8 cellular contexts compared by ENCODE assay signal in genomic region chr17:45307290-45308015, GRCh38. TPM values are rescaled to one million over a fixed set of nuclear protein-coding genes. Genes with fewer than 3 reads are reported as not detected.
DNase-seq lines count a peak whose midpoint lies in the region; ATAC-seq and TF ChIP-seq lines count a peak whose summit lies in the region.

No MANE protein-coding gene starts in this region.

- H3K9me3 ChIP-seq in Panc1 (ENCODE audit: control insufficient read depth, insufficient read depth, low read depth, low read length) = no peaks in the 10 kb centered on the region
- H3K9me3 ChIP-seq in lung (ENCODE audit: control insufficient read depth in 2 of 2, insufficient read depth in 1 of 2, low read length in 1 of 2) = peaks cover 0 to 2% of the 10 kb centered on the region in 2 donors
- H3K9me3 ChIP-seq in thymus (ENCODE audit: control insufficient read depth) = no peaks in the 10 kb centered on the region

- BruUV-seq in Panc1 (replicated peaks; lab: Mats Ljungman, UMichigan) = TSS peak; percentile 1

- H3K36me3 ChIP-seq in Panc1 (ENCODE audit: control insufficient read depth, insufficient read depth, low read length) = peaks cover 9% of the 10 kb centered on the region; the same call in 1 of the 2 replicates
- H3K36me3 ChIP-seq in lung (ENCODE audit: control insufficient read depth in 2 of 2, insufficient read depth in 2 of 2, low read length in 2 of 2) = no peaks in the 10 kb centered on the region
- H3K36me3 ChIP-seq in thymus (ENCODE audit: control insufficient read depth, insufficient read depth) = peaks cover 11% of the 10 kb centered on the region

- H3K27me3 Mint-ChIP-seq in brain = no peaks in the 10 kb centered on the region

- peak overlapping the region in 3 of 5 experiments; percentile 53 to 66 (median 57) for H3K4me3 Mint-ChIP-seq in brain

- peak; percentile 31 for ATAC-seq in GM21390 (IDR thresholded peaks at IDR 0.05; ENCODE audit: unreplicated experiment)
- no peak; the same call in 1 of the 2 replicates for ATAC-seq in Panc1
- peak; percentile 24 for ATAC-seq in lung (ENCODE audit: insufficient read depth, low FRiP score)

- DNase-seq in Ammon's horn (ENCODE audit: low spot score) = peak; percentile 63
- DNase-seq in Panc1 (ENCODE audit: low read depth, low spot score) = no peak
- no peak for DNase-seq in lung (ENCODE audit: low spot score)
- DNase-seq in NCI-H524 (lab: John Stamatoyannopoulos, UW) = no peak
- no peak for DNase-seq in NCI-H526 treated with DMSO at 0.1 percent for 48 hours (lab: John Stamatoyannopoulos, UW)

- 0 out of 4 replicates have a peak overlapping the region, but pooled peaks of 1 of the 2 experiments have one; percentile 8 for H3K4me3 ChIP-seq in Panc1 (ENCODE audit: low read depth in 2 of 2, low read length in 2 of 2)
- H3K4me3 ChIP-seq in lung = no peak overlapping the region
- H3K4me3 ChIP-seq in thymus (ENCODE audit: low read length) = no peak overlapping the region

- H3K4me1 Mint-ChIP-seq in brain = peaks cover 59% of the 10 kb centered on the region

- H3K4me1 ChIP-seq in Panc1 (ENCODE audit: control insufficient read depth, insufficient read depth, low read length) = peaks cover 91% of the 10 kb centered on the region
- peaks cover 36 to 49% of the 10 kb centered on the region in 2 donors for H3K4me1 ChIP-seq in lung (ENCODE audit: control insufficient read depth in 2 of 2, insufficient read depth in 2 of 2, low read length in 2 of 2)
- peaks cover 26% of the 10 kb centered on the region for H3K4me1 ChIP-seq in thymus (ENCODE audit: control insufficient read depth, insufficient read depth, low read length)

- POLR2A ChIA-PET in Panc1 (lab: Charles Lee) = no interaction called here

- in situ Hi-C loops in Panc1 (cut with HindIII; ENCODE audit: low pct_unique_long_range_greater_than_20kb, low sequenced_read_pairs) = no loop called here

- H3K9me3 Mint-ChIP-seq in brain = no peaks in the 10 kb centered on the region

- peak overlapping the region in 4 of 5 experiments; percentile 73 to 96 (median 89) for H3K27ac Mint-ChIP-seq in brain

- peak overlapping the region; percentile 90 for H3K27ac ChIP-seq in Panc1 (ENCODE audit: low read length)
- H3K27ac ChIP-seq in lung (ENCODE audit: low read depth in 1 of 2, low read length in 1 of 2) = peak overlapping the region; percentile 54 to 65
- peak overlapping the region; percentile 82 for H3K27ac ChIP-seq in thymus (ENCODE audit: low read depth)

- 25 to 30% methylated on average over 9 of the region's 9 CpGs for WGBS in lung, 2 donors
- WGBS in thymus = 48% methylated on average over 9 of the region's 9 CpGs

- intact Hi-C loops in Panc1 (cut with micrococcal nuclease; ENCODE audit: unreplicated experiment) = no loop called here

- H3K27me3 ChIP-seq in Panc1 (ENCODE audit: control insufficient read depth, insufficient read depth, low read length) = no peaks in the 10 kb centered on the region
- H3K27me3 ChIP-seq in lung (ENCODE audit: control insufficient read depth, insufficient read depth) = no peaks in the 10 kb centered on the region
- no peaks in the 10 kb centered on the region for H3K27me3 ChIP-seq in thymus (ENCODE audit: control insufficient read depth, insufficient read depth)

- H3K36me3 Mint-ChIP-seq in brain = peaks cover 34% of the 10 kb centered on the region

- no peak for TF ChIP-seq CTCF in Panc1 (IDR thresholded peaks at IDR 0.05)
- no peak for TF ChIP-seq CTCF in brain (conservative IDR thresholded peaks at IDR 0.05)
- TF ChIP-seq CTCF in lung (IDR thresholded peaks at IDR 0.05; ENCODE audit: control extremely low read depth, extremely low read depth) = no peak

- CTCF ChIA-PET in Panc1 (lab: Charles Lee) = no interaction called here

RNA-seq across cellular contexts. Expression of gene MAP3K14, which starts 9.4 kb away (rescaled TPM):
- total RNA-seq in Panc1 (2021; ENCODE audit: unreplicated experiment) (80.8 TPM), lung (10 to 100 TPM in 1 of 2 donors, 1 to 10 TPM in 1; 5.9 to 13.5 TPM)
- 60.3 TPM for polyA plus RNA-seq in Panc1 (2012; ENCODE audit: insufficient read length)
- polyA plus RNA-seq in brain (ENCODE audit: insufficient read depth, low read depth, low replicate concordance) (6.8 TPM), lung (1 to 10 TPM; 6.4 to 9.2 TPM), thymus (21.8 TPM)

RNA-seq across cellular contexts. Expression of gene SPATA32, which starts 45.6 kb away (rescaled TPM):
- 0.26 TPM for total RNA-seq in Panc1 (2021; ENCODE audit: unreplicated experiment)
- polyA plus RNA-seq in Panc1 (2012; ENCODE audit: insufficient read length) = 0.17 TPM
- not detected for polyA plus RNA-seq in brain (ENCODE audit: insufficient read depth, low read depth, low replicate concordance)
- under 1 TPM in 1 of 2 donors, not detected in 1; 0.21 TPM for total RNA-seq in lung
- under 1 TPM; 0.08 to 0.40 TPM for polyA plus RNA-seq in lung
- 0.21 TPM for polyA plus RNA-seq in thymus
